ENCODE assay signal across 10 cellular contexts in genomic region chr17:81888988-81889595, GRCh38. TPM values are rescaled to one million over a fixed set of nuclear protein-coding genes. Genes with fewer than 3 reads are reported as not detected.
DNase-seq lines count a peak whose midpoint lies in the region; ATAC-seq and TF ChIP-seq lines count a peak whose summit lies in the region.
"Had no signal": no experiment of that assay in that cellular context is flagged by ENCODE, and none has a peak within 500 bp of the region (broad histone marks: within the 10 kb centered on the region; RNA-seq: fewer than 3 reads in every experiment).

No MANE protein-coding gene starts in this region.

- H3K9me3 Mint-ChIP-seq in CD14-positive monocyte = no peaks in the 10 kb centered on the region
- no peaks in the 10 kb centered on the region for H3K9me3 Mint-ChIP-seq in activated T-helper 1 cell treated with anti-CD3 and anti-CD28 coated beads, Interleukin-12 subunit alpha, Interleukin-12 subunit beta, Interleukin-2, Interleukin-4 antibody, amounts not matched to agents 30 ng/mL and 10 ng/mL and 1 ng/mL, durations not matched to agents 14 hours and 24 hours and 36 hours
- H3K9me3 Mint-ChIP-seq in natural killer cell = no peaks in the 10 kb centered on the region

- H3K27me3 Mint-ChIP-seq in CD14-positive monocyte (ENCODE audit: low read depth in 3 of 3) = peaks cover 0 to 2% (median 0%) of the 10 kb centered on the region in 3 donors
- H3K27me3 Mint-ChIP-seq in activated T-helper 1 cell treated with anti-CD3 and anti-CD28 coated beads, Interleukin-12 subunit alpha, Interleukin-12 subunit beta, Interleukin-2, Interleukin-4 antibody, amounts not matched to agents 30 ng/mL and 10 ng/mL and 1 ng/mL, durations not matched to agents 14 hours and 24 hours and 36 hours (ENCODE audit: insufficient read depth) = no peaks in the 10 kb centered on the region
- no peaks in the 10 kb centered on the region for H3K27me3 Mint-ChIP-seq in natural killer cell (ENCODE audit: low read depth in 2 of 2)

- H3K4me1 ChIP-seq in mucosa of descending colon (ENCODE audit: low read depth) = peaks cover 19% of the 10 kb centered on the region

- H3K4me3 Mint-ChIP-seq in CD14-positive monocyte (peak overlapping the region in 1 of 2 donors; percentile 45), natural killer cell (peak overlapping the region; percentile 61)
- peak overlapping the region; percentile 92 for H3K4me3 Mint-ChIP-seq in activated T-helper 1 cell treated with anti-CD3 and anti-CD28 coated beads, Interleukin-12 subunit alpha, Interleukin-12 subunit beta, Interleukin-2, Interleukin-4 antibody, amounts not matched to agents 30 ng/mL and 10 ng/mL and 1 ng/mL, durations not matched to agents 14 hours and 24 hours and 36 hours

- H3K4me3 ChIP-seq in H7 (ENCODE audit: insufficient read depth, low read depth, low read length) (no peak overlapping the region), mucosa of descending colon (no peak overlapping the region)
- H3K4me3 ChIP-seq: lower lobe of right lung had no signal

- H3K36me3 ChIP-seq in H7 (replicated peaks; ENCODE audit: control insufficient read depth, insufficient read depth, low read length) (peaks cover 38% of the 10 kb centered on the region), mucosa of descending colon (ENCODE audit: low read depth) (peaks cover 13% of the 10 kb centered on the region)

- ATAC-seq in natural killer cell (no peak), mucosa of descending colon (no peak)
- ATAC-seq: lower lobe of right lung had no signal

- H3K27me3 ChIP-seq in H7 (ENCODE audit: control insufficient read depth, insufficient read depth, low read length) = no peaks in the 10 kb centered on the region

- H3K27ac Mint-ChIP-seq in CD14-positive monocyte (peak overlapping the region in 4 of 7 donors; percentile 11 to 25 (median 13)), natural killer cell (peak overlapping the region in 1 of 2 donors; percentile 48)
- peak overlapping the region; percentile 73 for H3K27ac Mint-ChIP-seq in activated T-helper 1 cell treated with anti-CD3 and anti-CD28 coated beads, Interleukin-12 subunit alpha, Interleukin-12 subunit beta, Interleukin-2, Interleukin-4 antibody, amounts not matched to agents 30 ng/mL and 10 ng/mL and 1 ng/mL, durations not matched to agents 14 hours and 24 hours and 36 hours

- TF ChIP-seq CTCF in CD14-positive monocyte (IDR thresholded peaks at IDR 0.05) (no peak), natural killer cell (IDR thresholded peaks at IDR 0.05) (no peak), mucosa of descending colon (IDR thresholded peaks at IDR 0.05) (no peak)

- peaks cover 49 to 68% of the 10 kb centered on the region in 2 donors for H3K36me3 Mint-ChIP-seq in CD14-positive monocyte
- H3K36me3 Mint-ChIP-seq in activated T-helper 1 cell treated with anti-CD3 and anti-CD28 coated beads, Interleukin-12 subunit alpha, Interleukin-12 subunit beta, Interleukin-2, Interleukin-4 antibody, amounts not matched to agents 30 ng/mL and 10 ng/mL and 1 ng/mL, durations not matched to agents 14 hours and 24 hours and 36 hours (ENCODE audit: low read depth) = peaks cover 37% of the 10 kb centered on the region
- no peaks in the 10 kb centered on the region for H3K36me3 Mint-ChIP-seq in natural killer cell

- H3K4me1 Mint-ChIP-seq in CD14-positive monocyte (peaks cover 15% of the 10 kb centered on the region), natural killer cell (peaks cover 10 to 25% of the 10 kb centered on the region in 2 donors)
- H3K4me1 Mint-ChIP-seq in activated T-helper 1 cell treated with anti-CD3 and anti-CD28 coated beads, Interleukin-12 subunit alpha, Interleukin-12 subunit beta, Interleukin-2, Interleukin-4 antibody, amounts not matched to agents 30 ng/mL and 10 ng/mL and 1 ng/mL, durations not matched to agents 14 hours and 24 hours and 36 hours (ENCODE audit: low read depth) = peaks cover 13% of the 10 kb centered on the region

- H3K9me3 ChIP-seq in mucosa of descending colon = no peaks in the 10 kb centered on the region
- H3K9me3 ChIP-seq: lower lobe of right lung had no signal

- intact Hi-C loops in CD14-positive monocyte (cut with micrococcal nuclease) = no loop called here
- intact Hi-C loops in activated T-helper 1 cell treated with anti-CD3 and anti-CD28 coated beads, Interleukin-12 subunit alpha, Interleukin-12 subunit beta, Interleukin-2, Interleukin-4 antibody, amounts not matched to agents 30 ng/mL and 10 ng/mL and 1 ng/mL, durations not matched to agents 14 hours and 24 hours and 36 hours (cut with micrococcal nuclease) = no loop called here
- intact Hi-C loops in natural killer cell (cut with micrococcal nuclease) = no loop called here
- intact Hi-C loops in mucosa of descending colon (cut with DNase I, micrococcal nuclease) = no loop called here
- intact Hi-C loops in head of caudate nucleus (cut with DNase I) = no loop called here

- no peak for DNase-seq in CD14-positive monocyte (ENCODE audit: low spot score)
- DNase-seq in H7 = peak; percentile 20
- DNase-seq in activated T-helper 1 cell treated with anti-CD3 and anti-CD28 coated beads, Interleukin-12 subunit alpha, Interleukin-12 subunit beta, Interleukin-2, Interleukin-4 antibody, amounts not matched to agents 30 ng/mL and 10 ng/mL and 1 ng/mL, durations not matched to agents 14 hours and 24 hours and 36 hours (ENCODE audit: low spot score) = no peak
- DNase-seq in natural killer cell = no peak
- DNase-seq in mucosa of descending colon = no peak
- DNase-seq in head of caudate nucleus = no peak
- DNase-seq in NCI-H526 (lab: John Stamatoyannopoulos, UW) = no peak
- DNase-seq in DMS 273 (lab: John Stamatoyannopoulos, UW; ENCODE audit: unreplicated experiment) = no peak
- DNase-seq: lower lobe of right lung, NCI-H1694 treated with DMSO at 0.1 percent for 48 hours had no signal

RNA-seq across cellular contexts. Expression of gene ALYREF, which starts 2.3 kb away (rescaled TPM):
- polyA plus RNA-seq in CD14-positive monocyte = 10 to 100 TPM; 20.2 to 57.3 TPM
- total RNA-seq in H7 (2014; rRNA removed; shearing (Covaris generic)) = 195 and 271 TPM in 2 replicates
- 241 and 249 TPM in 2 replicates for total RNA-seq in activated T-helper 1 cell treated with anti-CD3 and anti-CD28 coated beads, Interleukin-12 subunit alpha, Interleukin-12 subunit beta, Interleukin-2, Interleukin-4 antibody, amounts not matched to agents 30 ng/mL and 10 ng/mL and 1 ng/mL, durations not matched to agents 14 hours and 24 hours and 36 hours
- total RNA-seq in natural killer cell (100 to 1,000 TPM in 2 of 3 donors, 10 to 100 TPM in 1; 91.5 to 115 (median 105) TPM), mucosa of descending colon (10 to 100 TPM; 38.1 to 88.7 (median 43.3) TPM)

RNA-seq across cellular contexts. Expression of gene ANAPC11, which starts 2.4 kb away (rescaled TPM):
- polyA plus RNA-seq in CD14-positive monocyte = 100 to 1,000 TPM; 397 to 512 TPM
- 269 and 274 TPM in 2 replicates for total RNA-seq in H7 (2014; rRNA removed; shearing (Covaris generic))
- total RNA-seq in activated T-helper 1 cell treated with anti-CD3 and anti-CD28 coated beads, Interleukin-12 subunit alpha, Interleukin-12 subunit beta, Interleukin-2, Interleukin-4 antibody, amounts not matched to agents 30 ng/mL and 10 ng/mL and 1 ng/mL, durations not matched to agents 14 hours and 24 hours and 36 hours = 123 and 124 TPM in 2 replicates
- total RNA-seq in natural killer cell = 10 to 100 TPM; 40.1 to 50.9 (median 41.5) TPM
- total RNA-seq in mucosa of descending colon = 10 to 100 TPM; 78.2 to 97.1 (median 81.3) TPM

RNA-seq across cellular contexts. Expression of gene NPB, which starts 12.9 kb away (rescaled TPM):
- under 1 TPM in 1 of 2 donors, not detected in 1; 0.16 TPM for polyA plus RNA-seq in CD14-positive monocyte
- total RNA-seq in H7 (2014; rRNA removed; shearing (Covaris generic)) = 0.85 and 0.94 TPM in 2 replicates
- 0.24 and 0.31 TPM in 2 replicates for total RNA-seq in activated T-helper 1 cell treated with anti-CD3 and anti-CD28 coated beads, Interleukin-12 subunit alpha, Interleukin-12 subunit beta, Interleukin-2, Interleukin-4 antibody, amounts not matched to agents 30 ng/mL and 10 ng/mL and 1 ng/mL, durations not matched to agents 14 hours and 24 hours and 36 hours
- total RNA-seq in natural killer cell = under 1 TPM in 2 of 3 donors, not detected in 1; 0.18 to 0.31 TPM
- under 1 TPM; 0.12 to 0.51 (median 0.26) TPM for total RNA-seq in mucosa of descending colon

RNA-seq across cellular contexts. Expression of gene ARHGDIA, which starts 18.0 kb away (rescaled TPM):
- 10 to 100 TPM; 86.3 to 97.2 TPM for polyA plus RNA-seq in CD14-positive monocyte
- total RNA-seq in H7 (2014; rRNA removed; shearing (Covaris generic)) = 127 and 158 TPM in 2 replicates
- total RNA-seq in activated T-helper 1 cell treated with anti-CD3 and anti-CD28 coated beads, Interleukin-12 subunit alpha, Interleukin-12 subunit beta, Interleukin-2, Interleukin-4 antibody, amounts not matched to agents 30 ng/mL and 10 ng/mL and 1 ng/mL, durations not matched to agents 14 hours and 24 hours and 36 hours = 701 and 705 TPM in 2 replicates
- total RNA-seq in natural killer cell (100 to 1,000 TPM; 600 to 824 (median 689) TPM), mucosa of descending colon (100 to 1,000 TPM; 326 to 473 (median 442) TPM)

RNA-seq across cellular contexts. Expression of gene PCYT2, which starts 22.1 kb away (rescaled TPM):
- 10 to 100 TPM; 10.7 to 11.0 TPM for polyA plus RNA-seq in CD14-positive monocyte
- total RNA-seq in H7 (2014; rRNA removed; shearing (Covaris generic)) = 21.0 and 37.0 TPM in 2 replicates
- 49.5 and 54.5 TPM in 2 replicates for total RNA-seq in activated T-helper 1 cell treated with anti-CD3 and anti-CD28 coated beads, Interleukin-12 subunit alpha, Interleukin-12 subunit beta, Interleukin-2, Interleukin-4 antibody, amounts not matched to agents 30 ng/mL and 10 ng/mL and 1 ng/mL, durations not matched to agents 14 hours and 24 hours and 36 hours
- total RNA-seq in natural killer cell (10 to 100 TPM; 30.6 to 34.4 (median 34.2) TPM), mucosa of descending colon (10 to 100 TPM; 36.0 to 59.4 (median 58.3) TPM)
